ENCODE assay signal across 1 cellular context in genomic region chr10:70442332-70442988, GRCh38.
TF ChIP-seq lines count a peak whose summit lies in the region.

No MANE protein-coding gene starts in this region.

TF ChIP-seq in HepG2, 621 proteins besides CTCF, POLR2A, EP300 and RAD21 (continued from another document):
- no peak for TF ChIP-seq ZNF18 (CRISPR knock-in tag; IDR thresholded peaks at IDR 0.05; ENCODE audit: insufficient replicate concordance)
- no peak for TF ChIP-seq AGO2 (optimal IDR thresholded peaks at IDR 0.05; ENCODE audit: low read depth, low read length)
